In genomic region chr14:21105095-21105494, GRCh38 we compare ENCODE assay signal across 9 cellular contexts. TPM values are rescaled to one million over a fixed set of nuclear protein-coding genes. Genes with fewer than 3 reads are reported as not detected.
DNase-seq lines count a peak whose midpoint lies in the region; ATAC-seq and TF ChIP-seq lines count a peak whose summit lies in the region.
"Had no signal": no experiment of that assay in that cellular context is flagged by ENCODE, and none has a peak within 500 bp of the region (broad histone marks: within the 10 kb centered on the region; RNA-seq: fewer than 3 reads in every experiment).

No MANE protein-coding gene starts in this region.

- no peaks in the 10 kb centered on the region for H3K36me3 ChIP-seq in left lung
- no peaks in the 10 kb centered on the region for H3K36me3 ChIP-seq in subcutaneous abdominal adipose tissue (ENCODE audit: control insufficient read depth in 5 of 5, insufficient read depth in 5 of 5, low read length in 5 of 5)

- no peaks in the 10 kb centered on the region for H3K36me3 Mint-ChIP-seq in activated CD4-positive, alpha-beta T cell treated with anti-CD3 and anti-CD28 coated beads for 36 hours (ENCODE audit: low read depth)
- peaks cover 1% of the 10 kb centered on the region for H3K36me3 Mint-ChIP-seq in activated T-helper 1 cell treated with anti-CD3 and anti-CD28 coated beads, Interleukin-12 subunit alpha, Interleukin-12 subunit beta, Interleukin-2, Interleukin-4 antibody, amounts not matched to agents 30 ng/mL and 10 ng/mL and 1 ng/mL, durations not matched to agents 14 hours and 24 hours and 36 hours (ENCODE audit: low read depth)

- no peaks in the 10 kb centered on the region for H3K27me3 Mint-ChIP-seq in activated CD4-positive, alpha-beta T cell treated with anti-CD3 and anti-CD28 coated beads for 36 hours
- peaks cover 2% of the 10 kb centered on the region for H3K27me3 Mint-ChIP-seq in activated T-helper 1 cell treated with anti-CD3 and anti-CD28 coated beads, Interleukin-12 subunit alpha, Interleukin-12 subunit beta, Interleukin-2, Interleukin-4 antibody, amounts not matched to agents 30 ng/mL and 10 ng/mL and 1 ng/mL, durations not matched to agents 14 hours and 24 hours and 36 hours (ENCODE audit: insufficient read depth)

- no peak overlapping the region for H3K27ac Mint-ChIP-seq in activated CD4-positive, alpha-beta T cell treated with anti-CD3 and anti-CD28 coated beads for 36 hours
- no peak overlapping the region for H3K27ac Mint-ChIP-seq in activated T-helper 1 cell treated with anti-CD3 and anti-CD28 coated beads, Interleukin-12 subunit alpha, Interleukin-12 subunit beta, Interleukin-2, Interleukin-4 antibody, amounts not matched to agents 30 ng/mL and 10 ng/mL and 1 ng/mL, durations not matched to agents 14 hours and 24 hours and 36 hours

- H3K4me1 ChIP-seq in left lung (peaks cover 19 to 42% of the 10 kb centered on the region in 2 donors), subcutaneous abdominal adipose tissue (ENCODE audit: control insufficient read depth in 5 of 5, insufficient read depth in 5 of 5, low read length in 5 of 5) (peaks cover 17 to 56% (median 47%) of the 10 kb centered on the region in 5 donors)

- POLR2A ChIA-PET in activated CD4-positive, alpha-beta T cell treated with anti-CD3 and anti-CD28 coated beads for 36 hours (lab: Charles Lee), result interaction anchor here (0.8 to 1.6 kb wide), 5 partner anchors 13 to 277 kb away, joined by 3 to 14 read pairs (median 4); no protein-coding TSS in a partner anchor

- H3K4me3 Mint-ChIP-seq in activated CD4-positive, alpha-beta T cell treated with anti-CD3 and anti-CD28 coated beads for 36 hours, result peak overlapping the region; percentile 83
- H3K4me3 Mint-ChIP-seq in activated T-helper 1 cell treated with anti-CD3 and anti-CD28 coated beads, Interleukin-12 subunit alpha, Interleukin-12 subunit beta, Interleukin-2, Interleukin-4 antibody, amounts not matched to agents 30 ng/mL and 10 ng/mL and 1 ng/mL, durations not matched to agents 14 hours and 24 hours and 36 hours, result peak overlapping the region; percentile 93

- TF ChIP-seq CTCF in left lung (IDR thresholded peaks at IDR 0.05), result no peak
- TF ChIP-seq CTCF in GM13976 (IDR thresholded peaks at IDR 0.05; ENCODE audit: borderline replicate concordance, control extremely low read depth, extremely low read depth, insufficient read depth, missing control alignments), result no peak

- H3K4me3 ChIP-seq in left lung (peak overlapping the region in 1 of 2 donors; percentile 71), subcutaneous abdominal adipose tissue (ENCODE audit: low read depth in 1 of 5, low read length in 5 of 5) (peak overlapping the region in 3 of 5 donors; percentile 77 to 91 (median 90))

- peaks cover 40% of the 10 kb centered on the region for H3K4me1 Mint-ChIP-seq in activated CD4-positive, alpha-beta T cell treated with anti-CD3 and anti-CD28 coated beads for 36 hours
- peaks cover 46% of the 10 kb centered on the region for H3K4me1 Mint-ChIP-seq in activated T-helper 1 cell treated with anti-CD3 and anti-CD28 coated beads, Interleukin-12 subunit alpha, Interleukin-12 subunit beta, Interleukin-2, Interleukin-4 antibody, amounts not matched to agents 30 ng/mL and 10 ng/mL and 1 ng/mL, durations not matched to agents 14 hours and 24 hours and 36 hours (ENCODE audit: low read depth)

- CTCF ChIA-PET in activated CD4-positive, alpha-beta T cell treated with anti-CD3 and anti-CD28 coated beads for 36 hours (lab: Charles Lee), result interaction anchor here (0.7 to 6.1 kb wide), 27 partner anchors 10 to 634 kb away, joined by 3 to 111 read pairs (median 5); partner anchors contain the start of genes ARHGEF40 and SLC39A2

- peak overlapping the region; percentile 97 to 98 for H3K27ac ChIP-seq in left lung
- peak overlapping the region; percentile 100 for H3K27ac ChIP-seq in subcutaneous abdominal adipose tissue (ENCODE audit: low read depth, low read length)

- H3K9me3 ChIP-seq in left lung (no peaks in the 10 kb centered on the region), subcutaneous abdominal adipose tissue (ENCODE audit: control insufficient read depth in 5 of 5, low read length in 5 of 5) (no peaks in the 10 kb centered on the region)

- in situ Hi-C loops in GM13976 (cut with MboI; ENCODE audit: low sequenced_read_pairs, unreplicated experiment), result no loop called here

- H3K27me3 ChIP-seq in left lung (no peaks in the 10 kb centered on the region), subcutaneous abdominal adipose tissue (ENCODE audit: control insufficient read depth in 5 of 5, insufficient read depth in 4 of 5, low read length in 5 of 5) (no peaks in the 10 kb centered on the region)

- no peak for ATAC-seq in activated CD4-positive, alpha-beta T cell treated with anti-CD3 and anti-CD28 coated beads for 36 hours
- ATAC-seq in left lung, result no peak
- no peak for ATAC-seq in HG02885 (IDR thresholded peaks at IDR 0.05; ENCODE audit: poor library complexity, unreplicated experiment)

- H3K9me3 Mint-ChIP-seq in activated CD4-positive, alpha-beta T cell treated with anti-CD3 and anti-CD28 coated beads for 36 hours (ENCODE audit: low read depth), result no peaks in the 10 kb centered on the region
- no peaks in the 10 kb centered on the region for H3K9me3 Mint-ChIP-seq in activated T-helper 1 cell treated with anti-CD3 and anti-CD28 coated beads, Interleukin-12 subunit alpha, Interleukin-12 subunit beta, Interleukin-2, Interleukin-4 antibody, amounts not matched to agents 30 ng/mL and 10 ng/mL and 1 ng/mL, durations not matched to agents 14 hours and 24 hours and 36 hours

- intact Hi-C loops in activated CD4-positive, alpha-beta T cell treated with anti-CD3 and anti-CD28 coated beads for 36 hours (cut with DNase I, micrococcal nuclease), result loop anchor here in 1 of 2 experiments (2.0 kb wide), 1 partner anchor 422 kb away; no protein-coding TSS in a partner anchor
- intact Hi-C loops in activated T-helper 1 cell treated with anti-CD3 and anti-CD28 coated beads, Interleukin-12 subunit alpha, Interleukin-12 subunit beta, Interleukin-2, Interleukin-4 antibody, amounts not matched to agents 30 ng/mL and 10 ng/mL and 1 ng/mL, durations not matched to agents 14 hours and 24 hours and 36 hours (cut with micrococcal nuclease), result loop anchor here (10.0 kb wide), 1 partner anchor 450 kb away; no protein-coding TSS in a partner anchor
- intact Hi-C loops in left lung (cut with DNase I), result no loop called here

- no peak for DNase-seq in activated CD4-positive, alpha-beta T cell treated with anti-CD3 and anti-CD28 coated beads for 36 hours
- DNase-seq in activated CD4-positive, alpha-beta T cell treated with anti-CD3 and anti-CD28 coated beads for 1 hour, result no peak
- DNase-seq in activated T-helper 1 cell treated with anti-CD3 and anti-CD28 coated beads, Interleukin-12 subunit alpha, Interleukin-12 subunit beta, Interleukin-2, Interleukin-4 antibody, amounts not matched to agents 30 ng/mL and 10 ng/mL and 1 ng/mL, durations not matched to agents 14 hours and 24 hours and 36 hours (ENCODE audit: low spot score), result no peak
- DNase-seq in left lung (no peak), globus pallidus (ENCODE audit: low spot score) (no peak), GM13976 (ENCODE audit: low spot score) (no peak)

- H3K9ac ChIP-seq in subcutaneous abdominal adipose tissue (ENCODE audit: low read length in 5 of 5), result peak overlapping the region in 3 of 5 donors; percentile 91 to 97 (median 94)

RNA-seq across cellular contexts. Expression of gene TMEM253, which starts 4.2 kb away (rescaled TPM):
- under 1 TPM in 1 of 2 experiments, not detected in 1; 0.44 TPM for total RNA-seq in activated CD4-positive, alpha-beta T cell treated with anti-CD3 and anti-CD28 coated beads for 36 hours
- not detected in 2 replicates for total RNA-seq in activated T-helper 1 cell treated with anti-CD3 and anti-CD28 coated beads, Interleukin-12 subunit alpha, Interleukin-12 subunit beta, Interleukin-2, Interleukin-4 antibody, amounts not matched to agents 30 ng/mL and 10 ng/mL and 1 ng/mL, durations not matched to agents 14 hours and 24 hours and 36 hours
- total RNA-seq in left lung, result under 1 TPM; 0.58 to 0.85 TPM

RNA-seq across cellular contexts. Expression of gene ZNF219, which starts 6.6 kb away (rescaled TPM):
- 10 to 100 TPM in 1 of 2 experiments, 1 to 10 TPM in 1; 9.6 to 10.8 TPM for total RNA-seq in activated CD4-positive, alpha-beta T cell treated with anti-CD3 and anti-CD28 coated beads for 36 hours
- 8.2 and 8.3 TPM in 2 replicates for total RNA-seq in activated T-helper 1 cell treated with anti-CD3 and anti-CD28 coated beads, Interleukin-12 subunit alpha, Interleukin-12 subunit beta, Interleukin-2, Interleukin-4 antibody, amounts not matched to agents 30 ng/mL and 10 ng/mL and 1 ng/mL, durations not matched to agents 14 hours and 24 hours and 36 hours
- 10 to 100 TPM; 33.7 to 40.8 TPM for total RNA-seq in left lung

RNA-seq across cellular contexts. Expression of gene ARHGEF40, which starts 35.0 kb away (rescaled TPM):
- total RNA-seq in activated CD4-positive, alpha-beta T cell treated with anti-CD3 and anti-CD28 coated beads for 36 hours, result under 1 TPM; 0.05 to 0.09 TPM
- total RNA-seq in activated T-helper 1 cell treated with anti-CD3 and anti-CD28 coated beads, Interleukin-12 subunit alpha, Interleukin-12 subunit beta, Interleukin-2, Interleukin-4 antibody, amounts not matched to agents 30 ng/mL and 10 ng/mL and 1 ng/mL, durations not matched to agents 14 hours and 24 hours and 36 hours, result not detected in 2 replicates
- 10 to 100 TPM; 34.7 to 41.5 TPM for total RNA-seq in left lung

RNA-seq across cellular contexts. Expression of gene RNASE8, which starts 47.5 kb away (rescaled TPM):
- total RNA-seq in activated CD4-positive, alpha-beta T cell treated with anti-CD3 and anti-CD28 coated beads for 36 hours, result not detected
- total RNA-seq in activated T-helper 1 cell treated with anti-CD3 and anti-CD28 coated beads, Interleukin-12 subunit alpha, Interleukin-12 subunit beta, Interleukin-2, Interleukin-4 antibody, amounts not matched to agents 30 ng/mL and 10 ng/mL and 1 ng/mL, durations not matched to agents 14 hours and 24 hours and 36 hours, result not detected in 2 replicates
- not detected for total RNA-seq in left lung
- total RNA-seq: bronchial epithelial cell had no signal

RNA-seq across cellular contexts. Expression of gene OR5AU1, which starts 50.8 kb away (rescaled TPM):
- total RNA-seq in activated CD4-positive, alpha-beta T cell treated with anti-CD3 and anti-CD28 coated beads for 36 hours, result under 1 TPM in 1 of 2 experiments, not detected in 1; 0.02 TPM
- not detected in 2 replicates for total RNA-seq in activated T-helper 1 cell treated with anti-CD3 and anti-CD28 coated beads, Interleukin-12 subunit alpha, Interleukin-12 subunit beta, Interleukin-2, Interleukin-4 antibody, amounts not matched to agents 30 ng/mL and 10 ng/mL and 1 ng/mL, durations not matched to agents 14 hours and 24 hours and 36 hours
- not detected for total RNA-seq in left lung
- total RNA-seq: bronchial epithelial cell had no signal

Comparison
In these comparisons a context has a peak if more than half of its experiments do, and no peak if none do; other contexts are left out.
1. RNA of gene ARHGEF40, which starts 35.0 kb away (total RNA-seq): 34.7 to 41.5 TPM in left lung; 0.05 to 0.09 TPM in activated CD4-positive, alpha-beta T cell treated with anti-CD3 and anti-CD28 coated beads for 36 hours and not detected in activated T-helper 1 cell treated with anti-CD3 and anti-CD28 coated beads, Interleukin-12 subunit alpha, Interleukin-12 subunit beta, Interleukin-2, Interleukin-4 antibody, amounts not matched to agents 30 ng/mL and 10 ng/mL and 1 ng/mL, durations not matched to agents 14 hours and 24 hours and 36 hours; every median in the first group is over 10 times any median in the second.